Comparison of ENCODE assay signal across 8 cellular contexts in genomic region chr3:58332575-58333179, GRCh38.
DNase-seq lines count a peak whose midpoint lies in the region; ATAC-seq and TF ChIP-seq lines count a peak whose summit lies in the region.

PXK (plus strand) TSS chr3:58332892; CDS start chr3:58332989, 97 bp downstream.

- DNase-seq in DMS79 treated with DMSO at 0.1 percent for 48 hours (lab: John Stamatoyannopoulos, UW) (peak; percentile 5), DMS79 (lab: John Stamatoyannopoulos, UW) (no peak), NCI-H146 treated with DMSO at 0.1 percent for 48 hours (lab: John Stamatoyannopoulos, UW; ENCODE audit: unreplicated experiment) (peak; percentile 8), choroid plexus epithelial cell (ENCODE audit: low read depth) (peak; percentile 80), kidney glomerular epithelial cell (lab: John Stamatoyannopoulos, UW) (peak; percentile 48)
- DNase-seq in activated CD4-positive, alpha-beta T cell treated with anti-CD3 and anti-CD28 coated beads for 48 hours = peak; percentile 85
- peak; percentile 50 to 70 for DNase-seq in stimulated activated CD4-positive, alpha-beta T cell treated with anti-CD3 and anti-CD28 coated beads, Interleukin-15, amount 100 ng/mL, for 48 hours (ENCODE audit: low read depth in 2 of 2)

- TF ChIP-seq CTCF in choroid plexus epithelial cell (conservative IDR thresholded peaks at IDR 0.05; ENCODE audit: low read depth, low read length) = no peak

- H3K4me3 ChIP-seq in choroid plexus epithelial cell (ENCODE audit: low read depth, low read length) = peak within 1 kb of the TSS; percentile 79

- peak; percentile 95 for ATAC-seq in HG02610 (IDR thresholded peaks at IDR 0.05; ENCODE audit: unreplicated experiment)
